8 cellular contexts compared by ENCODE assay signal in genomic region chr3:150603888-150604319, GRCh38. TPM values are rescaled to one million over a fixed set of nuclear protein-coding genes. Genes with fewer than 3 reads are reported as not detected.
DNase-seq lines count a peak whose midpoint lies in the region; ATAC-seq and TF ChIP-seq lines count a peak whose summit lies in the region.

No MANE protein-coding gene starts in this region.

- peak overlapping the region; percentile 88 for H3K4me3 ChIP-seq in GM12864 (ENCODE audit: low read depth, low read length)
- H3K4me3 ChIP-seq in LNCaP clone FGC (ENCODE audit: low read depth, low read length): peak overlapping the region; percentile 96
- H3K4me3 ChIP-seq in body of pancreas: peak overlapping the region; percentile 33 to 73
- peak overlapping the region; percentile 63 to 82 (median 67) for H3K4me3 ChIP-seq in right lobe of liver
- peak overlapping the region; percentile 92 for H3K4me3 ChIP-seq in thymus (ENCODE audit: low read length)

- 0 to 2% methylated on average over 11 to 16 of the region's 16 CpGs for WGBS in body of pancreas, 2 donors
- WGBS in right lobe of liver (ENCODE audit: insufficient coverage, low coverage, low lambda C conversion rate, missing lambda C conversion rate): 0% methylated on average over 15 of the region's 16 CpGs
- WGBS in thymus: 1% methylated on average over 16 of the region's 16 CpGs

- intact Hi-C loops in body of pancreas (cut with DNase I) (no loop called here), right lobe of liver (cut with DNase I) (no loop called here)

- H3K4me1 ChIP-seq in body of pancreas: peaks cover 66% of the 10 kb centered on the region
- peaks cover 0 to 23% (median 5%) of the 10 kb centered on the region in 4 donors for H3K4me1 ChIP-seq in right lobe of liver
- H3K4me1 ChIP-seq in thymus (ENCODE audit: control insufficient read depth, insufficient read depth, low read length): peaks cover 3% of the 10 kb centered on the region

- no peaks in the 10 kb centered on the region for H3K9me3 ChIP-seq in body of pancreas
- no peaks in the 10 kb centered on the region for H3K9me3 ChIP-seq in right lobe of liver
- no peaks in the 10 kb centered on the region for H3K9me3 ChIP-seq in thymus (ENCODE audit: control insufficient read depth)

- no peak for ATAC-seq in body of pancreas
- ATAC-seq in right lobe of liver: peak; percentile 3 to 10 (median 6)
- ATAC-seq in GM21447 (IDR thresholded peaks at IDR 0.05; ENCODE audit: unreplicated experiment): no peak

- H3K36me3 ChIP-seq in body of pancreas (replicated peaks in 1 of 2; ENCODE audit: insufficient read depth in 1 of 2, low read depth in 2 of 2) (peaks cover 0 to 2% of the 10 kb centered on the region in 2 donors), right lobe of liver (no peaks in the 10 kb centered on the region), thymus (ENCODE audit: control insufficient read depth, insufficient read depth) (no peaks in the 10 kb centered on the region)

- H3K27me3 ChIP-seq in body of pancreas (no peaks in the 10 kb centered on the region), right lobe of liver (no peaks in the 10 kb centered on the region), thymus (ENCODE audit: control insufficient read depth, insufficient read depth) (no peaks in the 10 kb centered on the region)

- DNase-seq in GM12864 (ENCODE audit: low read depth): no peak
- no peak for DNase-seq in LNCaP clone FGC (ENCODE audit: low read depth)
- peak in 1 of 4 donors; percentile 3 for DNase-seq in body of pancreas
- DNase-seq in right lobe of liver: no peak
- DNase-seq in retina: no peak
- no peak for DNase-seq in middle frontal gyrus (ENCODE audit: extremely low spot score, low spot score)

- H3K27ac ChIP-seq in body of pancreas (peak overlapping the region; percentile 85 to 95 (median 88)), right lobe of liver (peak overlapping the region; percentile 86 to 88 (median 88)), thymus (ENCODE audit: low read depth) (peak overlapping the region; percentile 99)

- TF ChIP-seq POLR2A in body of pancreas (IDR thresholded peaks at IDR 0.05) (no peak), right lobe of liver (IDR thresholded peaks at IDR 0.05) (no peak)

- no peak for TF ChIP-seq CTCF in GM12864 (IDR thresholded peaks at IDR 0.05; ENCODE audit: low read depth, low read length, missing control alignments)
- TF ChIP-seq CTCF in LNCaP clone FGC (IDR thresholded peaks at IDR 0.05; ENCODE audit: control insufficient read depth, extremely low read depth, insufficient read depth): no peak
- TF ChIP-seq CTCF in body of pancreas (IDR thresholded peaks at IDR 0.05): no peak
- no peak for TF ChIP-seq CTCF in right lobe of liver (IDR thresholded peaks at IDR 0.05)

RNA-seq across cellular contexts. Expression of gene SELENOT, which starts 0.8 kb away (rescaled TPM):
- 10 to 100 TPM; 20.2 to 21.4 TPM for total RNA-seq in body of pancreas
- 10 to 100 TPM; 51.1 to 72.8 (median 63.4) TPM for total RNA-seq in right lobe of liver
- polyA plus RNA-seq in thymus: 64.5 TPM

RNA-seq across cellular contexts. Expression of gene EIF2A, which starts 57.3 kb away (rescaled TPM):
- total RNA-seq in body of pancreas (100 to 1,000 TPM in 1 of 2 donors, 10 to 100 TPM in 1; 58.7 to 126 TPM), right lobe of liver (10 to 100 TPM; 29.8 to 89.9 (median 39.4) TPM)
- polyA plus RNA-seq in thymus: 91.8 TPM

RNA-seq across cellular contexts. Expression of gene SERP1, which starts 57.6 kb away (rescaled TPM):
- total RNA-seq in body of pancreas (1,000 to 10,000 TPM in 1 of 2 donors, 100 to 1,000 TPM in 1; 277 to 1,534 TPM), right lobe of liver (100 to 1,000 TPM in 2 of 6 experiments, 10 to 100 TPM in 4; 65.6 to 367 (median 92.4) TPM)
- 94.1 TPM for polyA plus RNA-seq in thymus

Comparison
In these comparisons a context has a peak if more than half of its experiments do, and no peak if none do; other contexts are left out.
1. ATAC-seq: peak in right lobe of liver (4 of 4); none in body of pancreas (single experiment) and GM21447 (single experiment).
2. Peak in every context shown above with its lines, with median percentiles within 50 percentile points of each other: H3K4me3 ChIP-seq and H3K27ac ChIP-seq.